In genomic region chr9:120446681-120447080, GRCh38 we compare ENCODE assay signal across 20 cellular contexts.
A peak's percentile ranks its signal among the peaks of the same experiment; 100 is the strongest.
DNase-seq lines count a peak whose midpoint lies in the region; ATAC-seq and TF ChIP-seq lines count a peak whose summit lies in the region.
"Had no signal": no experiment of that assay in that cellular context is flagged by ENCODE, and none has a peak within 500 bp of the region (broad histone marks: within the 10 kb centered on the region; RNA-seq: fewer than 3 reads in every experiment).

No MANE protein-coding gene starts in this region.

- peaks cover 18% of the 10 kb centered on the region for H3K4me1 Mint-ChIP-seq in stimulated activated naive CD8-positive, alpha-beta T cell treated with anti-CD3 and anti-CD28 coated beads, Interleukin-15, Interleukin-2, amounts not matched to agents 100 ng/mL and 50 ng/mL, for 24 hours (ENCODE audit: low read depth)
- H3K4me1 Mint-ChIP-seq in stimulated activated naive CD8-positive, alpha-beta T cell treated with anti-CD3 and anti-CD28 coated beads, Interleukin-15, amount 100 ng/mL, for 72 hours, result peaks cover 6% of the 10 kb centered on the region
- H3K4me1 Mint-ChIP-seq in IgD-negative memory B cell, result peaks cover 17 to 24% (median 18%) of the 10 kb centered on the region in 3 donors

- H3K27ac Mint-ChIP-seq in stimulated activated naive CD8-positive, alpha-beta T cell treated with anti-CD3 and anti-CD28 coated beads, Interleukin-15, Interleukin-2, amounts not matched to agents 100 ng/mL and 50 ng/mL, for 24 hours, result peak overlapping the region; percentile 7
- H3K27ac Mint-ChIP-seq in stimulated activated naive CD8-positive, alpha-beta T cell treated with anti-CD3 and anti-CD28 coated beads, Interleukin-15, amount 100 ng/mL, for 72 hours, result peak overlapping the region in 1 of 2 donors; percentile 43
- H3K27ac Mint-ChIP-seq in IgD-negative memory B cell, result peak overlapping the region in 1 of 3 donors; percentile 41

- H3K36me3 Mint-ChIP-seq in stimulated activated naive CD8-positive, alpha-beta T cell treated with anti-CD3 and anti-CD28 coated beads, Interleukin-15, Interleukin-2, amounts not matched to agents 100 ng/mL and 50 ng/mL, for 24 hours (ENCODE audit: low read depth), result peaks cover 67% of the 10 kb centered on the region
- H3K36me3 Mint-ChIP-seq in IgD-negative memory B cell, result peaks cover 21% of the 10 kb centered on the region

- no peaks in the 10 kb centered on the region for H3K27me3 Mint-ChIP-seq in stimulated activated naive CD8-positive, alpha-beta T cell treated with anti-CD3 and anti-CD28 coated beads, Interleukin-15, Interleukin-2, amounts not matched to agents 100 ng/mL and 50 ng/mL, for 24 hours
- H3K27me3 Mint-ChIP-seq in stimulated activated naive CD8-positive, alpha-beta T cell treated with anti-CD3 and anti-CD28 coated beads, Interleukin-15, amount 100 ng/mL, for 72 hours, result no peaks in the 10 kb centered on the region
- no peaks in the 10 kb centered on the region for H3K27me3 Mint-ChIP-seq in IgD-negative memory B cell

- no peak overlapping the region for H3K4me3 ChIP-seq in choroid plexus epithelial cell (ENCODE audit: low read depth, low read length)
- H3K4me3 ChIP-seq: psoas muscle, SJSA1, skin epidermis had no signal

- H3K9me3 Mint-ChIP-seq in stimulated activated naive CD8-positive, alpha-beta T cell treated with anti-CD3 and anti-CD28 coated beads, Interleukin-15, Interleukin-2, amounts not matched to agents 100 ng/mL and 50 ng/mL, for 24 hours, result no peaks in the 10 kb centered on the region
- H3K9me3 Mint-ChIP-seq in stimulated activated naive CD8-positive, alpha-beta T cell treated with anti-CD3 and anti-CD28 coated beads, Interleukin-15, amount 100 ng/mL, for 72 hours, result no peaks in the 10 kb centered on the region
- peaks cover 0 to 2% (median 0%) of the 10 kb centered on the region in 3 donors for H3K9me3 Mint-ChIP-seq in IgD-negative memory B cell
- H3K9me3 Mint-ChIP-seq: neural crest cell had no signal

- no peak for TF ChIP-seq CTCF in choroid plexus epithelial cell (conservative IDR thresholded peaks at IDR 0.05; ENCODE audit: low read depth, low read length)

- no peak for ATAC-seq in stimulated activated naive CD8-positive, alpha-beta T cell treated with anti-CD3 and anti-CD28 coated beads, Interleukin-15, amount 100 ng/mL, for 72 hours
- no peak for ATAC-seq in HG03439 (IDR thresholded peaks at IDR 0.05; ENCODE audit: unreplicated experiment)
- ATAC-seq: psoas muscle had no signal

- DNase-seq in stimulated activated naive CD8-positive, alpha-beta T cell treated with anti-CD3 and anti-CD28 coated beads, Interleukin-15, amount 100 ng/mL, for 72 hours, result no peak
- peak; percentile 33 for DNase-seq in choroid plexus epithelial cell (ENCODE audit: low read depth)
- no peak for DNase-seq in NCI-H82 treated with DMSO at 0.1 percent for 48 hours (lab: John Stamatoyannopoulos, UW; ENCODE audit: unreplicated experiment)
- DNase-seq in superior temporal gyrus (ENCODE audit: extremely low spot score), result no peak
- DNase-seq: activated CD4-positive, alpha-beta T cell treated with anti-CD3 and anti-CD28 coated beads, Interleukin-2, amount 50 U/mL, for 4 hours; activated T-cell treated with anti-CD3 and anti-CD28 coated beads, Interleukin-2, amount 50 U/mL, for 48 hours; amygdala; BE2C; hypothalamus; NCI-H1105; NCI-H82; psoas muscle; stimulated activated CD4-positive, alpha-beta T cell treated with anti-CD3 and anti-CD28 coated beads, Interleukin-2, amount 100 ng/mL, for 48 hours; substantia nigra had no signal

- H3K4me3 Mint-ChIP-seq in stimulated activated naive CD8-positive, alpha-beta T cell treated with anti-CD3 and anti-CD28 coated beads, Interleukin-15, Interleukin-2, amounts not matched to agents 100 ng/mL and 50 ng/mL, for 24 hours, result no peak overlapping the region
- H3K4me3 Mint-ChIP-seq in stimulated activated naive CD8-positive, alpha-beta T cell treated with anti-CD3 and anti-CD28 coated beads, Interleukin-15, amount 100 ng/mL, for 72 hours, result no peak overlapping the region
- peak overlapping the region in 3 of 4 donors; percentile 3 to 88 (median 23) for H3K4me3 Mint-ChIP-seq in IgD-negative memory B cell
- H3K4me3 Mint-ChIP-seq: neural crest cell had no signal

Comparison
In these comparisons a context has a peak if more than half of its experiments do, and no peak if none do; other contexts are left out.
1. H3K4me3 Mint-ChIP-seq: peak in IgD-negative memory B cell (3 of 4); none in stimulated activated naive CD8-positive, alpha-beta T cell treated with anti-CD3 and anti-CD28 coated beads, Interleukin-15, Interleukin-2, amounts not matched to agents 100 ng/mL and 50 ng/mL, for 24 hours (single experiment) and stimulated activated naive CD8-positive, alpha-beta T cell treated with anti-CD3 and anti-CD28 coated beads, Interleukin-15, amount 100 ng/mL, for 72 hours (0 of 2).